1 cellular context compared by ENCODE assay signal in the genomic region with DNA sequence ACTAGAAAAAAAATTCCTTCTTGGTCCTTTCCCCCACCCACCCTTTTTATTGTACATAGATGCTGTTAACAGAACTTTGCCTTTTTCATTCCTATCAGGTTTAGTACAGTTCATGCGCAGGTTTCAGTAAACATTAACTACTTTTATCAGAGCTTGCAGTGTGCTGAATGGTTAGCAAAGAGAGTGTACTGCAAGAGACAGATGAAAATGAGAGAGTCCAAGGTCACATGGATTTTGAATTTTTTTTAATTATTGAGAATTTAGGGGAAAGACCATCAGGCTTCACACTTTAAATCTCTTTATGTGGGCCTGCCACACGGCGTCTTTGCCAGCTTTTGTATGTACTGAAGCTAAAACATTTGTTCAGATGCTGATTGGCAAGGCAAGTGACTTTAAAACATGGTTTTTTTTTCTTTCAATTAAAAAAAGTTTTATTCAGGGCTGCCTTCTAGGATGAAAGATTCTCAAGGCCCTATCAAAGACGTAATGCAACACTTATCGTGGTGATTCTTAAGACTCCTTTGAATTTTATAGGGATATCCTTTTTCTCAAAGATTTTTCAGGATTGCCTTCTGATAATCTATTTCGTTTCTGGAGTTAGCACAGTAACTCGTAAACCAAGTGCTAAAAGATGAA.
A peak's percentile ranks its signal among the peaks of the same experiment; 100 is the strongest.
TF ChIP-seq lines count a peak whose summit lies in the region.

No MANE protein-coding gene starts in this region.

TF ChIP-seq in HepG2, 621 proteins besides CTCF, POLR2A, EP300 and RAD21 (continued from another document and continues in another):
- TF ChIP-seq, protein P1, sequence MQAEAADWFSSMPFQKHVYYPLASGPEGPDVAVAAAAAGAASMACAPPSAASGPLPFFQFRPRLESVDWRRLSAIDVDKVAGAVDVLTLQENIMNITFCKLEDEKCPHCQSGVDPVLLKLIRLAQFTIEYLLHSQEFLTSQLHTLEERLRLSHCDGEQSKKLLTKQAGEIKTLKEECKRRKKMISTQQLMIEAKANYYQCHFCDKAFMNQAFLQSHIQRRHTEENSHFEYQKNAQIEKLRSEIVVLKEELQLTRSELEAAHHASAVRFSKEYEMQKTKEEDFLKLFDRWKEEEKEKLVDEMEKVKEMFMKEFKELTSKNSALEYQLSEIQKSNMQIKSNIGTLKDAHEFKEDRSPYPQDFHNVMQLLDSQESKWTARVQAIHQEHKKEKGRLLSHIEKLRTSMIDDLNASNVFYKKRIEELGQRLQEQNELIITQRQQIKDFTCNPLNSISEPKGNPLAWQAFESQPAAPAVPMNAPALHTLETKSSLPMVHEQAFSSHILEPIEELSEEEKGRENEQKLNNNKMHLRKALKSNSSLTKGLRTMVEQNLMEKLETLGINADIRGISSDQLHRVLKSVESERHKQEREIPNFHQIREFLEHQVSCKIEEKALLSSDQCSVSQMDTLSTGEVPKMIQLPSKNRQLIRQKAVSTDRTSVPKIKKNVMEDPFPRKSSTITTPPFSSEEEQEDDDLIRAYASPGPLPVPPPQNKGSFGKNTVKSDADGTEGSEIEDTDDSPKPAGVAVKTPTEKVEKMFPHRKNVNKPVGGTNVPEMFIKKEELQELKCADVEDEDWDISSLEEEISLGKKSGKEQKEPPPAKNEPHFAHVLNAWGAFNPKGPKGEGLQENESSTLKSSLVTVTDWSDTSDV (CRISPR knock-in tag; IDR thresholded peaks at IDR 0.05) = no peak
- TF ChIP-seq, protein P2, sequence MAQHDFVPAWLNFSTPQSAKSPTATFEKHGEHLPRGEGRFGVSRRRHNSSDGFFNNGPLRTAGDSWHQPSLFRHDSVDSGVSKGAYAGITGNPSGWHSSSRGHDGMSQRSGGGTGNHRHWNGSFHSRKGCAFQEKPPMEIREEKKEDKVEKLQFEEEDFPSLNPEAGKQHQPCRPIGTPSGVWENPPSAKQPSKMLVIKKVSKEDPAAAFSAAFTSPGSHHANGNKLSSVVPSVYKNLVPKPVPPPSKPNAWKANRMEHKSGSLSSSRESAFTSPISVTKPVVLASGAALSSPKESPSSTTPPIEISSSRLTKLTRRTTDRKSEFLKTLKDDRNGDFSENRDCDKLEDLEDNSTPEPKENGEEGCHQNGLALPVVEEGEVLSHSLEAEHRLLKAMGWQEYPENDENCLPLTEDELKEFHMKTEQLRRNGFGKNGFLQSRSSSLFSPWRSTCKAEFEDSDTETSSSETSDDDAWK (CRISPR knock-in tag; IDR thresholded peaks at IDR 0.05) = no peak
- TF ChIP-seq, protein P3, sequence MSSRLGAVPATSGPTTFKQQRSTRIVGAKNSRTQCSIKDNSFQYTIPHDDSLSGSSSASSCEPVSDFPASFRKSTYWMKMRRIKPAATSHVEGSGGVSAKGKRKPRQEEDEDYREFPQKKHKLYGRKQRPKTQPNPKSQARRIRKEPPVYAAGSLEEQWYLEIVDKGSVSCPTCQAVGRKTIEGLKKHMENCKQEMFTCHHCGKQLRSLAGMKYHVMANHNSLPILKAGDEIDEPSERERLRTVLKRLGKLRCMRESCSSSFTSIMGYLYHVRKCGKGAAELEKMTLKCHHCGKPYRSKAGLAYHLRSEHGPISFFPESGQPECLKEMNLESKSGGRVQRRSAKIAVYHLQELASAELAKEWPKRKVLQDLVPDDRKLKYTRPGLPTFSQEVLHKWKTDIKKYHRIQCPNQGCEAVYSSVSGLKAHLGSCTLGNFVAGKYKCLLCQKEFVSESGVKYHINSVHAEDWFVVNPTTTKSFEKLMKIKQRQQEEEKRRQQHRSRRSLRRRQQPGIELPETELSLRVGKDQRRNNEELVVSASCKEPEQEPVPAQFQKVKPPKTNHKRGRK (CRISPR knock-in tag; IDR thresholded peaks at IDR 0.05) = no peak
- TF ChIP-seq PLRG1 (conservative IDR thresholded peaks at IDR 0.05) = no peak
- no peak for TF ChIP-seq JUND (CRISPR knock-in tag; IDR thresholded peaks at IDR 0.05)
- no peak for TF ChIP-seq ZFP90 (CRISPR knock-in tag; IDR thresholded peaks at IDR 0.05; ENCODE audit: borderline replicate concordance)
- TF ChIP-seq SIX1 (CRISPR knock-in tag; IDR thresholded peaks at IDR 0.05; ENCODE audit: borderline replicate concordance) = peak; percentile 70; the same call in 1 of the 2 replicates
- no peak for TF ChIP-seq ZFP37 (CRISPR knock-in tag; IDR thresholded peaks at IDR 0.05; ENCODE audit: borderline replicate concordance)
- TF ChIP-seq, protein P4, sequence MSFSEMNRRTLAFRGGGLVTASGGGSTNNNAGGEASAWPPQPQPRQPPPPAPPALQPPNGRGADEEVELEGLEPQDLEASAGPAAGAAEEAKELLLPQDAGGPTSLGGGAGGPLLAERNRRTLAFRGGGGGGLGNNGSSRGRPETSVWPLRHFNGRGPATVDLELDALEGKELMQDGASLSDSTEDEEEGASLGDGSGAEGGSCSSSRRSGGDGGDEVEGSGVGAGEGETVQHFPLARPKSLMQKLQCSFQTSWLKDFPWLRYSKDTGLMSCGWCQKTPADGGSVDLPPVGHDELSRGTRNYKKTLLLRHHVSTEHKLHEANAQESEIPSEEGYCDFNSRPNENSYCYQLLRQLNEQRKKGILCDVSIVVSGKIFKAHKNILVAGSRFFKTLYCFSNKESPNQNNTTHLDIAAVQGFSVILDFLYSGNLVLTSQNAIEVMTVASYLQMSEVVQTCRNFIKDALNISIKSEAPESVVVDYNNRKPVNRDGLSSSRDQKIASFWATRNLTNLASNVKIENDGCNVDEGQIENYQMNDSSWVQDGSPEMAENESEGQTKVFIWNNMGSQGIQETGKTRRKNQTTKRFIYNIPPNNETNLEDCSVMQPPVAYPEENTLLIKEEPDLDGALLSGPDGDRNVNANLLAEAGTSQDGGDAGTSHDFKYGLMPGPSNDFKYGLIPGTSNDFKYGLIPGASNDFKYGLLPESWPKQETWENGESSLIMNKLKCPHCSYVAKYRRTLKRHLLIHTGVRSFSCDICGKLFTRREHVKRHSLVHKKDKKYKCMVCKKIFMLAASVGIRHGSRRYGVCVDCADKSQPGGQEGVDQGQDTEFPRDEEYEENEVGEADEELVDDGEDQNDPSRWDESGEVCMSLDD (CRISPR knock-in tag; IDR thresholded peaks at IDR 0.05; ENCODE audit: borderline replicate concordance) = no peak
- no peak for TF ChIP-seq GZF1 (CRISPR knock-in tag; IDR thresholded peaks at IDR 0.05)
- TF ChIP-seq NFKBIZ (CRISPR knock-in tag; IDR thresholded peaks at IDR 0.05) = no peak
- TF ChIP-seq ZNF282 (IDR thresholded peaks at IDR 0.05; ENCODE audit: partially characterized antibody) = no peak
- TF ChIP-seq ZNF563 (CRISPR knock-in tag; IDR thresholded peaks at IDR 0.05) = no peak
- TF ChIP-seq ASH2L (IDR thresholded peaks at IDR 0.05; ENCODE audit: insufficient read length, low read depth, low read length) = peak; percentile 75
- peak in 1 of 2 experiments; percentile 21; a peak in 1 of 4 replicates for TF ChIP-seq KLF16 (CRISPR knock-in tag; IDR thresholded peaks at IDR 0.05)
- TF ChIP-seq ZNF773 (CRISPR knock-in tag; IDR thresholded peaks at IDR 0.05; ENCODE audit: borderline replicate concordance) = no peak
- TF ChIP-seq JUN (CRISPR knock-in tag; IDR thresholded peaks at IDR 0.05) = 0 out of 2 replicates have a peak, but pooled peaks have one; percentile 15
- no peak for TF ChIP-seq ZC3H13 (CRISPR knock-in tag; IDR thresholded peaks at IDR 0.05)
- TF ChIP-seq, protein P5, sequence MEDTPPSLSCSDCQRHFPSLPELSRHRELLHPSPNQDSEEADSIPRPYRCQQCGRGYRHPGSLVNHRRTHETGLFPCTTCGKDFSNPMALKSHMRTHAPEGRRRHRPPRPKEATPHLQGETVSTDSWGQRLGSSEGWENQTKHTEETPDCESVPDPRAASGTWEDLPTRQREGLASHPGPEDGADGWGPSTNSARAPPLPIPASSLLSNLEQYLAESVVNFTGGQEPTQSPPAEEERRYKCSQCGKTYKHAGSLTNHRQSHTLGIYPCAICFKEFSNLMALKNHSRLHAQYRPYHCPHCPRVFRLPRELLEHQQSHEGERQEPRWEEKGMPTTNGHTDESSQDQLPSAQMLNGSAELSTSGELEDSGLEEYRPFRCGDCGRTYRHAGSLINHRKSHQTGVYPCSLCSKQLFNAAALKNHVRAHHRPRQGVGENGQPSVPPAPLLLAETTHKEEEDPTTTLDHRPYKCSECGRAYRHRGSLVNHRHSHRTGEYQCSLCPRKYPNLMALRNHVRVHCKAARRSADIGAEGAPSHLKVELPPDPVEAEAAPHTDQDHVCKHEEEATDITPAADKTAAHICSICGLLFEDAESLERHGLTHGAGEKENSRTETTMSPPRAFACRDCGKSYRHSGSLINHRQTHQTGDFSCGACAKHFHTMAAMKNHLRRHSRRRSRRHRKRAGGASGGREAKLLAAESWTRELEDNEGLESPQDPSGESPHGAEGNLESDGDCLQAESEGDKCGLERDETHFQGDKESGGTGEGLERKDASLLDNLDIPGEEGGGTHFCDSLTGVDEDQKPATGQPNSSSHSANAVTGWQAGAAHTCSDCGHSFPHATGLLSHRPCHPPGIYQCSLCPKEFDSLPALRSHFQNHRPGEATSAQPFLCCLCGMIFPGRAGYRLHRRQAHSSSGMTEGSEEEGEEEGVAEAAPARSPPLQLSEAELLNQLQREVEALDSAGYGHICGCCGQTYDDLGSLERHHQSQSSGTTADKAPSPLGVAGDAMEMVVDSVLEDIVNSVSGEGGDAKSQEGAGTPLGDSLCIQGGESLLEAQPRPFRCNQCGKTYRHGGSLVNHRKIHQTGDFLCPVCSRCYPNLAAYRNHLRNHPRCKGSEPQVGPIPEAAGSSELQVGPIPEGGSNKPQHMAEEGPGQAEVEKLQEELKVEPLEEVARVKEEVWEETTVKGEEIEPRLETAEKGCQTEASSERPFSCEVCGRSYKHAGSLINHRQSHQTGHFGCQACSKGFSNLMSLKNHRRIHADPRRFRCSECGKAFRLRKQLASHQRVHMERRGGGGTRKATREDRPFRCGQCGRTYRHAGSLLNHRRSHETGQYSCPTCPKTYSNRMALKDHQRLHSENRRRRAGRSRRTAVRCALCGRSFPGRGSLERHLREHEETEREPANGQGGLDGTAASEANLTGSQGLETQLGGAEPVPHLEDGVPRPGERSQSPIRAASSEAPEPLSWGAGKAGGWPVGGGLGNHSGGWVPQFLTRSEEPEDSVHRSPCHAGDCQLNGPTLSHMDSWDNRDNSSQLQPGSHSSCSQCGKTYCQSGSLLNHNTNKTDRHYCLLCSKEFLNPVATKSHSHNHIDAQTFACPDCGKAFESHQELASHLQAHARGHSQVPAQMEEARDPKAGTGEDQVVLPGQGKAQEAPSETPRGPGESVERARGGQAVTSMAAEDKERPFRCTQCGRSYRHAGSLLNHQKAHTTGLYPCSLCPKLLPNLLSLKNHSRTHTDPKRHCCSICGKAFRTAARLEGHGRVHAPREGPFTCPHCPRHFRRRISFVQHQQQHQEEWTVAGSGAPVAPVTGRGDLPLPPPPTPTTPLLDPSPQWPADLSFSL (CRISPR knock-in tag; IDR thresholded peaks at IDR 0.05) = no peak
- no peak for TF ChIP-seq ZNF34 (CRISPR knock-in tag; IDR thresholded peaks at IDR 0.05; ENCODE audit: borderline replicate concordance)
- TF ChIP-seq ZNF382 (CRISPR knock-in tag; IDR thresholded peaks at IDR 0.05; ENCODE audit: borderline replicate concordance) = no peak
- TF ChIP-seq CENPT (CRISPR knock-in tag; IDR thresholded peaks at IDR 0.05; ENCODE audit: low read depth) = no peak
- no peak for TF ChIP-seq MEIS2 (CRISPR knock-in tag; IDR thresholded peaks at IDR 0.05)
- no peak for TF ChIP-seq SRY (CRISPR knock-in tag; IDR thresholded peaks at IDR 0.05)
- no peak for TF ChIP-seq FOXP1 (IDR thresholded peaks at IDR 0.05)
- peak; percentile 77 for TF ChIP-seq FOXP1 (CRISPR knock-in tag; IDR thresholded peaks at IDR 0.05)
- TF ChIP-seq, protein P6, sequence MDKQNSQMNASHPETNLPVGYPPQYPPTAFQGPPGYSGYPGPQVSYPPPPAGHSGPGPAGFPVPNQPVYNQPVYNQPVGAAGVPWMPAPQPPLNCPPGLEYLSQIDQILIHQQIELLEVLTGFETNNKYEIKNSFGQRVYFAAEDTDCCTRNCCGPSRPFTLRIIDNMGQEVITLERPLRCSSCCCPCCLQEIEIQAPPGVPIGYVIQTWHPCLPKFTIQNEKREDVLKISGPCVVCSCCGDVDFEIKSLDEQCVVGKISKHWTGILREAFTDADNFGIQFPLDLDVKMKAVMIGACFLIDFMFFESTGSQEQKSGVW (CRISPR knock-in tag; IDR thresholded peaks at IDR 0.05; ENCODE audit: borderline replicate concordance) = no peak
- no peak for TF ChIP-seq ZNF367 (CRISPR knock-in tag; IDR thresholded peaks at IDR 0.05; ENCODE audit: borderline replicate concordance)
- TF ChIP-seq, protein P7, sequence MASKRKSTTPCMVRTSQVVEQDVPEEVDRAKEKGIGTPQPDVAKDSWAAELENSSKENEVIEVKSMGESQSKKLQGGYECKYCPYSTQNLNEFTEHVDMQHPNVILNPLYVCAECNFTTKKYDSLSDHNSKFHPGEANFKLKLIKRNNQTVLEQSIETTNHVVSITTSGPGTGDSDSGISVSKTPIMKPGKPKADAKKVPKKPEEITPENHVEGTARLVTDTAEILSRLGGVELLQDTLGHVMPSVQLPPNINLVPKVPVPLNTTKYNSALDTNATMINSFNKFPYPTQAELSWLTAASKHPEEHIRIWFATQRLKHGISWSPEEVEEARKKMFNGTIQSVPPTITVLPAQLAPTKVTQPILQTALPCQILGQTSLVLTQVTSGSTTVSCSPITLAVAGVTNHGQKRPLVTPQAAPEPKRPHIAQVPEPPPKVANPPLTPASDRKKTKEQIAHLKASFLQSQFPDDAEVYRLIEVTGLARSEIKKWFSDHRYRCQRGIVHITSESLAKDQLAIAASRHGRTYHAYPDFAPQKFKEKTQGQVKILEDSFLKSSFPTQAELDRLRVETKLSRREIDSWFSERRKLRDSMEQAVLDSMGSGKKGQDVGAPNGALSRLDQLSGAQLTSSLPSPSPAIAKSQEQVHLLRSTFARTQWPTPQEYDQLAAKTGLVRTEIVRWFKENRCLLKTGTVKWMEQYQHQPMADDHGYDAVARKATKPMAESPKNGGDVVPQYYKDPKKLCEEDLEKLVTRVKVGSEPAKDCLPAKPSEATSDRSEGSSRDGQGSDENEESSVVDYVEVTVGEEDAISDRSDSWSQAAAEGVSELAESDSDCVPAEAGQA (IDR thresholded peaks at IDR 0.05; ENCODE audit: low read depth) = no peak
- TF ChIP-seq, protein P7 (CRISPR knock-in tag; IDR thresholded peaks at IDR 0.05; ENCODE audit: borderline replicate concordance) = no peak
